Comparison of ENCODE assay signal across 8 cellular contexts in genomic region chr3:143674100-143674968, GRCh38.
A peak's percentile ranks its signal among the peaks of the same experiment; 100 is the strongest.
DNase-seq lines count a peak whose midpoint lies in the region; ATAC-seq, FAIRE-seq and TF ChIP-seq lines count a peak whose summit lies in the region.

No MANE protein-coding gene starts in this region.

- TF ChIP-seq CTCF in GM23338 (conservative IDR thresholded peaks at IDR 0.05; ENCODE audit: low read depth in 2 of 2) (peak; percentile 91 to 93), foreskin keratinocyte (conservative IDR thresholded peaks at IDR 0.05) (peak; percentile 84), omental fat pad (IDR thresholded peaks at IDR 0.05) (peak in 1 of 3 donors; percentile 75), thoracic aorta (IDR thresholded peaks at IDR 0.05) (peak; percentile 84)

- no peaks in the 10 kb centered on the region for H3K36me3 ChIP-seq in GM23338 (ENCODE audit: insufficient read depth)
- H3K36me3 ChIP-seq in Karpas-422 (ENCODE audit: insufficient read depth, low read length) = no peaks in the 10 kb centered on the region
- H3K36me3 ChIP-seq in thoracic aorta = no peaks in the 10 kb centered on the region

- FAIRE-seq in RCC 7860 (lab: Jason Lieb, UNC) = peak; percentile 58

- H3K79me2 ChIP-seq in GM23338 (replicated peaks; ENCODE audit: insufficient read depth) (no peaks in the 10 kb centered on the region), Karpas-422 (ENCODE audit: low read length) (no peaks in the 10 kb centered on the region)

- 0 out of 3 replicates have a peak, but pooled peaks cover 2% of the 10 kb centered on the region for H3K4me1 Mint-ChIP-seq in GM23338
- H3K4me1 Mint-ChIP-seq in activated T-helper 2 cell treated with anti-CD3 and anti-CD28 coated beads, Interferon-gamma antibody, Interleukin-2, Interleukin-4, amounts not matched to agents 10 μg/mL and 5 μg/mL and 100 μg/mL, durations not matched to agents 14 hours and 24 hours and 36 hours (ENCODE audit: low read depth) = peaks cover 8% of the 10 kb centered on the region

- H3K27ac Mint-ChIP-seq in GM23338 = no peak overlapping the region
- H3K27ac Mint-ChIP-seq in activated T-helper 2 cell treated with anti-CD3 and anti-CD28 coated beads, Interferon-gamma antibody, Interleukin-2, Interleukin-4, amounts not matched to agents 10 μg/mL and 5 μg/mL and 100 μg/mL, durations not matched to agents 14 hours and 24 hours and 36 hours = no peak overlapping the region

- H3K27ac ChIP-seq in GM23338 (ENCODE audit: low read depth) (no peak overlapping the region), Karpas-422 (ENCODE audit: low read length) (no peak overlapping the region), foreskin keratinocyte (no peak overlapping the region), thoracic aorta (no peak overlapping the region)

- intact Hi-C loops in activated T-helper 2 cell treated with anti-CD3 and anti-CD28 coated beads, Interferon-gamma antibody, Interleukin-2, Interleukin-4, amounts not matched to agents 10 μg/mL and 5 μg/mL and 100 μg/mL, durations not matched to agents 14 hours and 24 hours and 36 hours (cut with micrococcal nuclease) = loop anchor here (1.0 to 10.0 kb wide), 4 partner anchors 241 to 614 kb away; no protein-coding TSS in a partner anchor

- peaks cover under 1% of the 10 kb centered on the region for H3K27me3 Mint-ChIP-seq in GM23338 (ENCODE audit: insufficient read depth, low read depth, poor library complexity)
- peaks cover 15% of the 10 kb centered on the region for H3K27me3 Mint-ChIP-seq in activated T-helper 2 cell treated with anti-CD3 and anti-CD28 coated beads, Interferon-gamma antibody, Interleukin-2, Interleukin-4, amounts not matched to agents 10 μg/mL and 5 μg/mL and 100 μg/mL, durations not matched to agents 14 hours and 24 hours and 36 hours (ENCODE audit: low read depth)

- H3K4me3 Mint-ChIP-seq in GM23338 = no peak overlapping the region
- no peak overlapping the region for H3K4me3 Mint-ChIP-seq in activated T-helper 2 cell treated with anti-CD3 and anti-CD28 coated beads, Interferon-gamma antibody, Interleukin-2, Interleukin-4, amounts not matched to agents 10 μg/mL and 5 μg/mL and 100 μg/mL, durations not matched to agents 14 hours and 24 hours and 36 hours (ENCODE audit: low read depth)

- in situ Hi-C loops in G401 (cut with HindIII; ENCODE audit: low sequenced_read_pairs) = no loop called here

- peak overlapping the region; percentile 19; the same call in 1 of the 2 replicates for H3K9ac ChIP-seq in Karpas-422 (ENCODE audit: low read length)

- H3K27me3 ChIP-seq in GM23338 (ENCODE audit: insufficient read depth) = no peaks in the 10 kb centered on the region
- no peaks in the 10 kb centered on the region for H3K27me3 ChIP-seq in Karpas-422 (ENCODE audit: low read length)
- H3K27me3 ChIP-seq in foreskin keratinocyte = peaks cover 2% of the 10 kb centered on the region
- no peaks in the 10 kb centered on the region for H3K27me3 ChIP-seq in thoracic aorta (replicated peaks; ENCODE audit: insufficient read depth)

- H3F3A ChIP-seq in GM23338 (replicated peaks; ENCODE audit: low read depth) = no peaks in the 10 kb centered on the region

- no peaks in the 10 kb centered on the region for H3K4me1 ChIP-seq in GM23338 (ENCODE audit: insufficient read depth)
- H3K4me1 ChIP-seq in Karpas-422 (ENCODE audit: low read length) = peaks cover 40% of the 10 kb centered on the region
- H3K4me1 ChIP-seq in foreskin keratinocyte = no peaks in the 10 kb centered on the region
- no peaks in the 10 kb centered on the region for H3K4me1 ChIP-seq in thoracic aorta (ENCODE audit: control insufficient read depth in 1 of 2, low read depth in 2 of 2)

- no peaks in the 10 kb centered on the region for H3K9me3 Mint-ChIP-seq in GM23338
- no peaks in the 10 kb centered on the region for H3K9me3 Mint-ChIP-seq in activated T-helper 2 cell treated with anti-CD3 and anti-CD28 coated beads, Interferon-gamma antibody, Interleukin-2, Interleukin-4, amounts not matched to agents 10 μg/mL and 5 μg/mL and 100 μg/mL, durations not matched to agents 14 hours and 24 hours and 36 hours

- H4K20me1 ChIP-seq in GM23338 (replicated peaks; ENCODE audit: insufficient read depth) = no peaks in the 10 kb centered on the region
- H4K20me1 ChIP-seq in Karpas-422 (ENCODE audit: insufficient read depth, low read depth, low read length) = no peaks in the 10 kb centered on the region

- H3K4me2 ChIP-seq in GM23338 = no peak overlapping the region
- H3K4me2 ChIP-seq in Karpas-422 (ENCODE audit: low read depth, low read length, poor library complexity, severe bottlenecking) = peak overlapping the region; percentile 49

- H3K4me3 ChIP-seq in GM23338 (no peak overlapping the region), Karpas-422 (ENCODE audit: low read length) (no peak overlapping the region), thoracic aorta (no peak overlapping the region)

- ATAC-seq in GM23338 (peak; percentile 93), foreskin keratinocyte (peak; percentile 91), omental fat pad (ENCODE audit: low FRiP score) (peak; percentile 82), thoracic aorta (ENCODE audit: insufficient number of reproducible peaks, low FRiP score, low read depth) (no peak)

- DNase-seq in G401 (ENCODE audit: low spot score) (peak; percentile 44), GM23338 (ENCODE audit: low spot score) (peak; percentile 80), Karpas-422 (peak; percentile 95), RCC 7860 (ENCODE audit: low spot score) (peak; percentile 44), foreskin keratinocyte (peak; percentile 14 to 50), omental fat pad (ENCODE audit: low spot score) (peak; percentile 51), thoracic aorta (ENCODE audit: low spot score) (peak; percentile 22)
- peak; percentile 66 for DNase-seq in activated T-helper 2 cell treated with anti-CD3 and anti-CD28 coated beads, Interferon-gamma antibody, Interleukin-2, Interleukin-4, amounts not matched to agents 10 μg/mL and 5 μg/mL and 100 μg/mL, durations not matched to agents 14 hours and 24 hours and 36 hours (ENCODE audit: low spot score)

- H2AFZ ChIP-seq in GM23338 = no peak overlapping the region
- H2AFZ ChIP-seq in Karpas-422 (ENCODE audit: low read length) = peak overlapping the region; percentile 85

- no peaks in the 10 kb centered on the region for H3K36me3 Mint-ChIP-seq in GM23338 (ENCODE audit: low read depth)
- no peaks in the 10 kb centered on the region for H3K36me3 Mint-ChIP-seq in activated T-helper 2 cell treated with anti-CD3 and anti-CD28 coated beads, Interferon-gamma antibody, Interleukin-2, Interleukin-4, amounts not matched to agents 10 μg/mL and 5 μg/mL and 100 μg/mL, durations not matched to agents 14 hours and 24 hours and 36 hours (ENCODE audit: low read depth)

- H3K9me2 ChIP-seq in GM23338 (ENCODE audit: insufficient read depth) (no peaks in the 10 kb centered on the region), Karpas-422 (replicated peaks; ENCODE audit: insufficient read depth, low read length) (no peaks in the 10 kb centered on the region)

- no peaks in the 10 kb centered on the region for H3K9me3 ChIP-seq in Karpas-422 (ENCODE audit: low read length)
- H3K9me3 ChIP-seq in thoracic aorta = no peaks in the 10 kb centered on the region

TF ChIP-seq in GM23338, 12 proteins besides CTCF, POLR2A, EP300 and RAD21:
- TF ChIP-seq ZNF331 (CRISPR knock-in tag; IDR thresholded peaks at IDR 0.05; ENCODE audit: low read depth) (no peak), JUNB (IDR thresholded peaks at IDR 0.05; ENCODE audit: unreplicated experiment) (no peak), REST (IDR thresholded peaks at IDR 0.05; ENCODE audit: unreplicated experiment) (no peak), ZNF114 (CRISPR knock-in tag; IDR thresholded peaks at IDR 0.05) (no peak), NANOG (IDR thresholded peaks at IDR 0.05; ENCODE audit: borderline replicate concordance) (no peak), EZH2 (IDR thresholded peaks at IDR 0.05; ENCODE audit: low read depth, unreplicated experiment) (no peak), CREB1 (CRISPR knock-in tag; IDR thresholded peaks at IDR 0.05; ENCODE audit: low read depth) (no peak), POLR2AphosphoS5 (IDR thresholded peaks at IDR 0.05; ENCODE audit: low read depth) (no peak), ETS1 (IDR thresholded peaks at IDR 0.05) (no peak)
TF ChIP-seq in GM23338: peak in this region for 0.

Comparison
In these comparisons a context has a peak if more than half of its experiments do, and no peak if none do; other contexts are left out.
1. DNase-seq: peak in every context shown above with its lines; median percentile 95 in Karpas-422; 80 in GM23338; 66 in activated T-helper 2 cell treated with anti-CD3 and anti-CD28 coated beads, Interferon-gamma antibody, Interleukin-2, Interleukin-4, amounts not matched to agents 10 μg/mL and 5 μg/mL and 100 μg/mL, durations not matched to agents 14 hours and 24 hours and 36 hours; 51 in omental fat pad; 44 in G401; 44 in RCC 7860; 32 in foreskin keratinocyte; 22 in thoracic aorta.